In genomic region chr17:79009397-79010303, GRCh38 we compare ENCODE assay signal across 1 cellular context.
A peak's percentile ranks its signal among the peaks of the same experiment; 100 is the strongest.
TF ChIP-seq lines count a peak whose summit lies in the region.

Gene CANT1, minus strand, starts transcription at chr17:79009764. Its CDS starts 12,142 bp downstream, at chr17:78997622.

TF ChIP-seq in HEK293, 187 proteins besides CTCF, POLR2A, EP300 and RAD21 (continued from another document and continues in another):
- no peak for TF ChIP-seq ZNF624 (tag by site-specific recombination; IDR thresholded peaks at IDR 0.05)
- TF ChIP-seq PRDM4 (tag by site-specific recombination; IDR thresholded peaks at IDR 0.05), result 0 out of 2 replicates have a peak, but pooled peaks have one; percentile 21
- TF ChIP-seq, protein P1, sequence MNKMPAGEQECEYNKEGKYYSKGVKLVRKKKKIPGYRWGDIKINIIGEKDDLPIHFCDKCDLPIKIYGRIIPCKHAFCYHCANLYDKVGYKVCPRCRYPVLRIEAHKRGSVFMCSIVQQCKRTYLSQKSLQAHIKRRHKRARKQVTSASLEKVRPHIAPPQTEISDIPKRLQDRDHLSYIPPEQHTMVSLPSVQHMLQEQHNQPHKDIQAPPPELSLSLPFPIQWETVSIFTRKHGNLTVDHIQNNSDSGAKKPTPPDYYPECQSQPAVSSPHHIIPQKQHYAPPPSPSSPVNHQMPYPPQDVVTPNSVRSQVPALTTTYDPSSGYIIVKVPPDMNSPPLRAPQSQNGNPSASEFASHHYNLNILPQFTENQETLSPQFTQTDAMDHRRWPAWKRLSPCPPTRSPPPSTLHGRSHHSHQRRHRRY (tag by site-specific recombination; IDR thresholded peaks at IDR 0.05), result no peak
- no peak for TF ChIP-seq HOXD13 (CRISPR knock-in tag; IDR thresholded peaks at IDR 0.05; ENCODE audit: borderline replicate concordance)
- no peak for TF ChIP-seq ZNF626 (tag by site-specific recombination; IDR thresholded peaks at IDR 0.05)
- TF ChIP-seq KLF7 (tag by site-specific recombination; IDR thresholded peaks at IDR 0.05; ENCODE audit: borderline replicate concordance), result no peak
- TF ChIP-seq ZNF214 (tag by site-specific recombination; IDR thresholded peaks at IDR 0.05; ENCODE audit: borderline replicate concordance), result no peak
- TF ChIP-seq SETDB1 (IDR thresholded peaks at IDR 0.05; ENCODE audit: insufficient read length, low read length), result no peak
- TF ChIP-seq ZNF211 (tag by site-specific recombination; IDR thresholded peaks at IDR 0.05; ENCODE audit: low read depth), result no peak
- TF ChIP-seq ZNF521 (tag by site-specific recombination; IDR thresholded peaks at IDR 0.05), result no peak
- no peak for TF ChIP-seq HOXC10 (CRISPR knock-in tag; IDR thresholded peaks at IDR 0.05)
- no peak for TF ChIP-seq ZNF311 (tag by site-specific recombination; IDR thresholded peaks at IDR 0.05; ENCODE audit: borderline replicate concordance)
- TF ChIP-seq, protein P2, sequence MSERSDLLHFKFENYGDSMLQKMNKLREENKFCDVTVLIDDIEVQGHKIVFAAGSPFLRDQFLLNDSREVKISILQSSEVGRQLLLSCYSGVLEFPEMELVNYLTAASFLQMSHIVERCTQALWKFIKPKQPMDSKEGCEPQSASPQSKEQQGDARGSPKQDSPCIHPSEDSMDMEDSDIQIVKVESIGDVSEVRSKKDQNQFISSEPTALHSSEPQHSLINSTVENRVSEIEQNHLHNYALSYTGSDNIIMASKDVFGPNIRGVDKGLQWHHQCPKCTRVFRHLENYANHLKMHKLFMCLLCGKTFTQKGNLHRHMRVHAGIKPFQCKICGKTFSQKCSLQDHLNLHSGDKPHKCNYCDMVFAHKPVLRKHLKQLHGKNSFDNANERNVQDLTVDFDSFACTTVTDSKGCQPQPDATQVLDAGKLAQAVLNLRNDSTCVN (tag by site-specific recombination; optimal IDR thresholded peaks at IDR 0.05), result peak; percentile 73
- no peak for TF ChIP-seq ZNF501 (tag by site-specific recombination; IDR thresholded peaks at IDR 0.05)
- TF ChIP-seq ZNF768 (tag by site-specific recombination; IDR thresholded peaks at IDR 0.05), result no peak
- no peak for TF ChIP-seq HOXA7 (CRISPR knock-in tag; IDR thresholded peaks at IDR 0.05; ENCODE audit: borderline replicate concordance)
- TF ChIP-seq, protein P3, sequence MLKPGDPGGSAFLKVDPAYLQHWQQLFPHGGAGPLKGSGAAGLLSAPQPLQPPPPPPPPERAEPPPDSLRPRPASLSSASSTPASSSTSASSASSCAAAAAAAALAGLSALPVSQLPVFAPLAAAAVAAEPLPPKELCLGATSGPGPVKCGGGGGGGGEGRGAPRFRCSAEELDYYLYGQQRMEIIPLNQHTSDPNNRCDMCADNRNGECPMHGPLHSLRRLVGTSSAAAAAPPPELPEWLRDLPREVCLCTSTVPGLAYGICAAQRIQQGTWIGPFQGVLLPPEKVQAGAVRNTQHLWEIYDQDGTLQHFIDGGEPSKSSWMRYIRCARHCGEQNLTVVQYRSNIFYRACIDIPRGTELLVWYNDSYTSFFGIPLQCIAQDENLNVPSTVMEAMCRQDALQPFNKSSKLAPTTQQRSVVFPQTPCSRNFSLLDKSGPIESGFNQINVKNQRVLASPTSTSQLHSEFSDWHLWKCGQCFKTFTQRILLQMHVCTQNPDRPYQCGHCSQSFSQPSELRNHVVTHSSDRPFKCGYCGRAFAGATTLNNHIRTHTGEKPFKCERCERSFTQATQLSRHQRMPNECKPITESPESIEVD (tag by site-specific recombination; IDR thresholded peaks at IDR 0.05), result no peak
- TF ChIP-seq ZNF433 (tag by site-specific recombination; IDR thresholded peaks at IDR 0.05; ENCODE audit: low read depth), result no peak
- no peak for TF ChIP-seq ZIC2 (tag by site-specific recombination; IDR thresholded peaks at IDR 0.05)
- TF ChIP-seq, protein P4, sequence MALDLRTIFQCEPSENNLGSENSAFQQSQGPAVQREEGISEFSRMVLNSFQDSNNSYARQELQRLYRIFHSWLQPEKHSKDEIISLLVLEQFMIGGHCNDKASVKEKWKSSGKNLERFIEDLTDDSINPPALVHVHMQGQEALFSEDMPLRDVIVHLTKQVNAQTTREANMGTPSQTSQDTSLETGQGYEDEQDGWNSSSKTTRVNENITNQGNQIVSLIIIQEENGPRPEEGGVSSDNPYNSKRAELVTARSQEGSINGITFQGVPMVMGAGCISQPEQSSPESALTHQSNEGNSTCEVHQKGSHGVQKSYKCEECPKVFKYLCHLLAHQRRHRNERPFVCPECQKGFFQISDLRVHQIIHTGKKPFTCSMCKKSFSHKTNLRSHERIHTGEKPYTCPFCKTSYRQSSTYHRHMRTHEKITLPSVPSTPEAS (tag by site-specific recombination; IDR thresholded peaks at IDR 0.05), result no peak
- TF ChIP-seq ZNF155 (tag by site-specific recombination; IDR thresholded peaks at IDR 0.05), result no peak
- TF ChIP-seq YY1 (tag by site-specific recombination; IDR thresholded peaks at IDR 0.05), result no peak
- TF ChIP-seq SP7 (tag by site-specific recombination; IDR thresholded peaks at IDR 0.05), result 0 out of 2 replicates have a peak, but pooled peaks have one; percentile 16
- no peak for TF ChIP-seq ZNF473 (tag by site-specific recombination; IDR thresholded peaks at IDR 0.05)
- TF ChIP-seq ZSCAN16 (tag by site-specific recombination; IDR thresholded peaks at IDR 0.05), result no peak
- no peak for TF ChIP-seq PRDM2 (tag by site-specific recombination; IDR thresholded peaks at IDR 0.05; ENCODE audit: borderline replicate concordance)
- no peak for TF ChIP-seq ZNF157 (tag by site-specific recombination; IDR thresholded peaks at IDR 0.05)
- no peak for TF ChIP-seq ZNF426 (tag by site-specific recombination; IDR thresholded peaks at IDR 0.05)
- no peak for TF ChIP-seq ZNF571 (tag by site-specific recombination; IDR thresholded peaks at IDR 0.05)
- no peak for TF ChIP-seq INSM2 (tag by site-specific recombination; IDR thresholded peaks at IDR 0.05)
- TF ChIP-seq ZNF16 (tag by site-specific recombination; IDR thresholded peaks at IDR 0.05; ENCODE audit: low read depth), result no peak
- no peak for TF ChIP-seq ZNF791 (tag by site-specific recombination; IDR thresholded peaks at IDR 0.05)
- no peak for TF ChIP-seq MEIS1 (CRISPR knock-in tag; IDR thresholded peaks at IDR 0.05; ENCODE audit: borderline replicate concordance)
- TF ChIP-seq ZNF366 (tag by site-specific recombination; conservative IDR thresholded peaks at IDR 0.05), result no peak
- TF ChIP-seq, protein P5, sequence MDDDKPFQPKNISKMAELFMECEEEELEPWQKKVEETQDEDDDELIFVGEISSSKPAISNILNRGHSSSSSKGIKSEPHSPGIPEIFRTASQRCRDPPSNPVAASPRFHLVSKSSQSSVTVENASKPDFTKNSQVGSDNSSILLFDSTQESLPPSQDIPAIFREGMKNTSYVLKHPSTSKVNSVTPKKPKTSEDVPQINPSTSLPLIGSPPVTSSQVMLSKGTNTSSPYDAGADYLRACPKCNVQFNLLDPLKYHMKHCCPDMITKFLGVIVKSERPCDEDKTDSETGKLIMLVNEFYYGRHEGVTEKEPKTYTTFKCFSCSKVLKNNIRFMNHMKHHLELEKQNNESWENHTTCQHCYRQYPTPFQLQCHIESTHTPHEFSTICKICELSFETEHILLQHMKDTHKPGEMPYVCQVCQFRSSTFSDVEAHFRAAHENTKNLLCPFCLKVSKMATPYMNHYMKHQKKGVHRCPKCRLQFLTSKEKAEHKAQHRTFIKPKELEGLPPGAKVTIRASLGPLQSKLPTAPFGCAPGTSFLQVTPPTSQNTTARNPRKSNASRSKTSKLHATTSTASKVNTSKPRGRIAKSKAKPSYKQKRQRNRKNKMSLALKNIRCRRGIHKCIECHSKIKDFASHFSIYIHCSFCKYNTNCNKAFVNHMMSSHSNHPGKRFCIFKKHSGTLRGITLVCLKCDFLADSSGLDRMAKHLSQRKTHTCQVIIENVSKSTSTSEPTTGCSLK (tag by site-specific recombination; IDR thresholded peaks at IDR 0.05), result no peak
- no peak for TF ChIP-seq ZNF530 (tag by site-specific recombination; IDR thresholded peaks at IDR 0.05; ENCODE audit: low read depth)
- 0 out of 2 replicates have a peak, but pooled peaks have one; percentile 16 for TF ChIP-seq REST (tag by site-specific recombination; IDR thresholded peaks at IDR 0.05)
- no peak for TF ChIP-seq ZNF416 (tag by site-specific recombination; IDR thresholded peaks at IDR 0.05)
- no peak for TF ChIP-seq GLI4 (tag by site-specific recombination; IDR thresholded peaks at IDR 0.05)
- TF ChIP-seq ZNF707 (tag by site-specific recombination; IDR thresholded peaks at IDR 0.05), result no peak
- TF ChIP-seq ZXDB (tag by site-specific recombination; IDR thresholded peaks at IDR 0.05), result no peak
